In the genomic region with DNA sequence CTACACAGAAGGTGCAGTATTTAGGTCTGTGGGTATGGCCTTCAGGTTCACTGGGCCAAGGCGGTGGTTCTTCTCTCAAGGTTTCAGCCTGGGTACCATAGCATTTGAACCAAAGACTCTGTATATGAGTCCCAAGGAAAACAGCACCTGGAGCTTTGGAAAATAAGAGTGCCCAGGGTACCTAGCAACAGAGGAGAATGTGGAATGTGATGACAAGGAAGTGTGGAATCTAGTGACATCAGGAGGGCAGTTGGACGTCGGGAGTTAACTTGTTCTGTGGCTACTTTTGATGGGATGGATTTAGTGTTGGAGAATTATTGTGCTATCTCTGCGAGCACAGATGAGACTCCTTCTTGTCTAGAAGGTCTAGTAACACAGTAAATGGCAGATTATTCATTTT, we compare ENCODE assay signal across 1 cellular context.
TF ChIP-seq lines count a peak whose summit lies in the region.

No MANE protein-coding gene starts in this region.

TF ChIP-seq in WTC11, 78 proteins besides CTCF, POLR2A, EP300 and RAD21 (continued from another document):
- TF ChIP-seq EMX1 (CRISPR knock-in tag; IDR thresholded peaks at IDR 0.05) (no peak), TEAD4 (CRISPR knock-in tag; IDR thresholded peaks at IDR 0.05) (no peak), SOX15 (CRISPR knock-in tag; IDR thresholded peaks at IDR 0.05) (no peak), NFE2L1 (CRISPR knock-in tag; IDR thresholded peaks at IDR 0.05) (no peak), RELA (CRISPR knock-in tag; IDR thresholded peaks at IDR 0.05; ENCODE audit: borderline replicate concordance) (no peak)
- TF ChIP-seq, protein P1, sequence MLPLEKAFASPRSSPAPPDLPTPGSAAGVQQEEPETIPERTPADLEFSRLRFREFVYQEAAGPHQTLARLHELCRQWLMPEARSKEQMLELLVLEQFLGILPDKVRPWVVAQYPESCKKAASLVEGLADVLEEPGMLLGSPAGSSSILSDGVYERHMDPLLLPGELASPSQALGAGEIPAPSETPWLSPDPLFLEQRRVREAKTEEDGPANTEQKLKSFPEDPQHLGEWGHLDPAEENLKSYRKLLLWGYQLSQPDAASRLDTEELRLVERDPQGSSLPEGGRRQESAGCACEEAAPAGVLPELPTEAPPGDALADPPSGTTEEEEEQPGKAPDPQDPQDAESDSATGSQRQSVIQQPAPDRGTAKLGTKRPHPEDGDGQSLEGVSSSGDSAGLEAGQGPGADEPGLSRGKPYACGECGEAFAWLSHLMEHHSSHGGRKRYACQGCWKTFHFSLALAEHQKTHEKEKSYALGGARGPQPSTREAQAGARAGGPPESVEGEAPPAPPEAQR (CRISPR knock-in tag; IDR thresholded peaks at IDR 0.05), result no peak
- TF ChIP-seq, protein P2, sequence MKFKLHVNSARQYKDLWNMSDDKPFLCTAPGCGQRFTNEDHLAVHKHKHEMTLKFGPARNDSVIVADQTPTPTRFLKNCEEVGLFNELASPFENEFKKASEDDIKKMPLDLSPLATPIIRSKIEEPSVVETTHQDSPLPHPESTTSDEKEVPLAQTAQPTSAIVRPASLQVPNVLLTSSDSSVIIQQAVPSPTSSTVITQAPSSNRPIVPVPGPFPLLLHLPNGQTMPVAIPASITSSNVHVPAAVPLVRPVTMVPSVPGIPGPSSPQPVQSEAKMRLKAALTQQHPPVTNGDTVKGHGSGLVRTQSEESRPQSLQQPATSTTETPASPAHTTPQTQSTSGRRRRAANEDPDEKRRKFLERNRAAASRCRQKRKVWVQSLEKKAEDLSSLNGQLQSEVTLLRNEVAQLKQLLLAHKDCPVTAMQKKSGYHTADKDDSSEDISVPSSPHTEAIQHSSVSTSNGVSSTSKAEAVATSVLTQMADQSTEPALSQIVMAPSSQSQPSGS (CRISPR knock-in tag; IDR thresholded peaks at IDR 0.05; ENCODE audit: borderline replicate concordance, low read depth), result no peak
- TF ChIP-seq, protein P3, sequence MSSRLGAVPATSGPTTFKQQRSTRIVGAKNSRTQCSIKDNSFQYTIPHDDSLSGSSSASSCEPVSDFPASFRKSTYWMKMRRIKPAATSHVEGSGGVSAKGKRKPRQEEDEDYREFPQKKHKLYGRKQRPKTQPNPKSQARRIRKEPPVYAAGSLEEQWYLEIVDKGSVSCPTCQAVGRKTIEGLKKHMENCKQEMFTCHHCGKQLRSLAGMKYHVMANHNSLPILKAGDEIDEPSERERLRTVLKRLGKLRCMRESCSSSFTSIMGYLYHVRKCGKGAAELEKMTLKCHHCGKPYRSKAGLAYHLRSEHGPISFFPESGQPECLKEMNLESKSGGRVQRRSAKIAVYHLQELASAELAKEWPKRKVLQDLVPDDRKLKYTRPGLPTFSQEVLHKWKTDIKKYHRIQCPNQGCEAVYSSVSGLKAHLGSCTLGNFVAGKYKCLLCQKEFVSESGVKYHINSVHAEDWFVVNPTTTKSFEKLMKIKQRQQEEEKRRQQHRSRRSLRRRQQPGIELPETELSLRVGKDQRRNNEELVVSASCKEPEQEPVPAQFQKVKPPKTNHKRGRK (CRISPR knock-in tag; IDR thresholded peaks at IDR 0.05; ENCODE audit: borderline replicate concordance), result no peak
- TF ChIP-seq, protein P4, sequence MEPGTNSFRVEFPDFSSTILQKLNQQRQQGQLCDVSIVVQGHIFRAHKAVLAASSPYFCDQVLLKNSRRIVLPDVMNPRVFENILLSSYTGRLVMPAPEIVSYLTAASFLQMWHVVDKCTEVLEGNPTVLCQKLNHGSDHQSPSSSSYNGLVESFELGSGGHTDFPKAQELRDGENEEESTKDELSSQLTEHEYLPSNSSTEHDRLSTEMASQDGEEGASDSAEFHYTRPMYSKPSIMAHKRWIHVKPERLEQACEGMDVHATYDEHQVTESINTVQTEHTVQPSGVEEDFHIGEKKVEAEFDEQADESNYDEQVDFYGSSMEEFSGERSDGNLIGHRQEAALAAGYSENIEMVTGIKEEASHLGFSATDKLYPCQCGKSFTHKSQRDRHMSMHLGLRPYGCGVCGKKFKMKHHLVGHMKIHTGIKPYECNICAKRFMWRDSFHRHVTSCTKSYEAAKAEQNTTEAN (CRISPR knock-in tag; IDR thresholded peaks at IDR 0.05), result no peak
- TF ChIP-seq, protein P5, sequence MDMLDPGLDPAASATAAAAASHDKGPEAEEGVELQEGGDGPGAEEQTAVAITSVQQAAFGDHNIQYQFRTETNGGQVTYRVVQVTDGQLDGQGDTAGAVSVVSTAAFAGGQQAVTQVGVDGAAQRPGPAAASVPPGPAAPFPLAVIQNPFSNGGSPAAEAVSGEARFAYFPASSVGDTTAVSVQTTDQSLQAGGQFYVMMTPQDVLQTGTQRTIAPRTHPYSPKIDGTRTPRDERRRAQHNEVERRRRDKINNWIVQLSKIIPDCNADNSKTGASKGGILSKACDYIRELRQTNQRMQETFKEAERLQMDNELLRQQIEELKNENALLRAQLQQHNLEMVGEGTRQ (CRISPR knock-in tag; IDR thresholded peaks at IDR 0.05), result no peak
